20 cellular contexts compared by ENCODE assay signal in genomic region chr12:122949816-122950215, GRCh38. TPM values are rescaled to one million over a fixed set of nuclear protein-coding genes. Genes with fewer than 3 reads are reported as not detected.
DNase-seq lines count a peak whose midpoint lies in the region; ATAC-seq and TF ChIP-seq lines count a peak whose summit lies in the region.
"Had no signal": no experiment of that assay in that cellular context is flagged by ENCODE, and none has a peak within 500 bp of the region (broad histone marks: within the 10 kb centered on the region; RNA-seq: fewer than 3 reads in every experiment).

No MANE protein-coding gene starts in this region.

- H4K20me1 ChIP-seq in IMR-90 (ENCODE audit: insufficient read depth, low read length) = peaks cover 6% of the 10 kb centered on the region

- no peak for TF ChIP-seq RAD21 in IMR-90 (IDR thresholded peaks at IDR 0.05; ENCODE audit: low read length)

- H3K36me3 Mint-ChIP-seq in Calu3 (ENCODE audit: insufficient read depth, unreplicated experiment) (peaks cover 29% of the 10 kb centered on the region), T-cell (peaks cover 4% of the 10 kb centered on the region)
- no peaks in the 10 kb centered on the region for H3K36me3 Mint-ChIP-seq in stimulated activated effector memory CD8-positive, alpha-beta T cell treated with anti-CD3 and anti-CD28 coated beads, Interleukin-12 subunit alpha, Interleukin-12 subunit beta, amount 100 ng/mL, for 72 hours

- no peak overlapping the region for H4K5ac ChIP-seq in IMR-90 (ENCODE audit: low read depth, low read length)

- H3K4me3 ChIP-seq in IMR-90 (ENCODE audit: insufficient read depth, low read depth, low read length) = no peak overlapping the region

- peak overlapping the region; percentile 73 for H2AK9ac ChIP-seq in IMR-90 (replicated peaks; ENCODE audit: low read depth, low read length, poor library complexity)

- no peak overlapping the region for H2BK5ac ChIP-seq in IMR-90 (ENCODE audit: low read depth, low read length, poor library complexity, severe bottlenecking)

- H3K4me2 ChIP-seq in IMR-90 (ENCODE audit: low read depth, low read length) = no peak overlapping the region

- H3K4me1 ChIP-seq in IMR-90 (ENCODE audit: control insufficient read depth, insufficient read depth, low read length) = peaks cover 16% of the 10 kb centered on the region

- H3K27ac Mint-ChIP-seq in Calu3 (ENCODE audit: unreplicated experiment) (peak overlapping the region; percentile 39), T-cell (no peak overlapping the region)
- H3K27ac Mint-ChIP-seq in stimulated activated effector memory CD8-positive, alpha-beta T cell treated with anti-CD3 and anti-CD28 coated beads, Interleukin-12 subunit alpha, Interleukin-12 subunit beta, amount 100 ng/mL, for 72 hours = peak overlapping the region; percentile 68
- H3K27ac Mint-ChIP-seq: CD4-positive, alpha-beta T cell had no signal

- in situ Hi-C loops in IMR-90 (cut with MboI; ENCODE audit: low sequenced_read_pairs) = loop anchor here (5.0 to 25.0 kb wide), 2 partner anchors 78 to 313 kb away; no protein-coding TSS in a partner anchor

- no peak overlapping the region for H4K8ac ChIP-seq in IMR-90 (ENCODE audit: low read depth in 2 of 2, low read length in 2 of 2)

- no peak overlapping the region for H3K18ac ChIP-seq in IMR-90 (ENCODE audit: low read depth, low read length)

- POLR2A ChIA-PET in IMR-90 (lab: Charles Lee; ENCODE audit: unreplicated experiment) (no interaction called here), T-cell (lab: Charles Lee) (no interaction called here)

- TF ChIP-seq CTCF in Calu3 (IDR thresholded peaks at IDR 0.05; ENCODE audit: unreplicated experiment) (no peak), IMR-90 (conservative IDR thresholded peaks at IDR 0.05; ENCODE audit: low read depth, low read length) (no peak)

- no peak overlapping the region for H2BK15ac ChIP-seq in IMR-90 (ENCODE audit: low read depth, low read length)

- no peak overlapping the region for H2BK20ac ChIP-seq in IMR-90 (ENCODE audit: low read depth, low read length)

- H3K4me1 Mint-ChIP-seq in Calu3 (ENCODE audit: low read depth, unreplicated experiment) (peaks cover 57% of the 10 kb centered on the region), T-cell (peaks cover 11 to 25% (median 20%) of the 10 kb centered on the region in 3 donors)
- H3K4me1 Mint-ChIP-seq in stimulated activated effector memory CD8-positive, alpha-beta T cell treated with anti-CD3 and anti-CD28 coated beads, Interleukin-12 subunit alpha, Interleukin-12 subunit beta, amount 100 ng/mL, for 72 hours = peaks cover 32% of the 10 kb centered on the region

- 94% methylated on average over 6 of the region's 13 CpGs; no CpG with 5 or more reads in 1 of the 2 experiments for WGBS in IMR-90 (ENCODE audit: extremely low coverage in 2 of 2, insufficient read length in 1 of 2), 2 experiments

- H3K27me3 Mint-ChIP-seq in Calu3 (ENCODE audit: unreplicated experiment) (no peaks in the 10 kb centered on the region), T-cell (no peaks in the 10 kb centered on the region)
- H3K27me3 Mint-ChIP-seq: CD4-positive, alpha-beta T cell had no signal

- H3K23ac ChIP-seq in IMR-90 (ENCODE audit: low read depth, low read length) = no peak overlapping the region

- H3K9me3 Mint-ChIP-seq in Calu3 (ENCODE audit: low read depth, unreplicated experiment) (no peaks in the 10 kb centered on the region), T-cell (no peaks in the 10 kb centered on the region)
- H3K9me3 Mint-ChIP-seq in stimulated activated effector memory CD8-positive, alpha-beta T cell treated with anti-CD3 and anti-CD28 coated beads, Interleukin-12 subunit alpha, Interleukin-12 subunit beta, amount 100 ng/mL, for 72 hours = no peaks in the 10 kb centered on the region
- H3K9me3 Mint-ChIP-seq: CD4-positive, alpha-beta T cell had no signal

- H3K9me1 ChIP-seq in IMR-90 (ENCODE audit: insufficient read depth, low read length) = peaks cover 22% of the 10 kb centered on the region

- no peak overlapping the region for H2AFZ ChIP-seq in IMR-90 (replicated peaks; ENCODE audit: low read length, poor library complexity)

- CTCF ChIA-PET in Calu3 (lab: Charles Lee) = interaction anchor here (0.6 to 2.0 kb wide), 3 partner anchors 60 to 367 kb away, joined by 3 to 12 read pairs (median 3); no protein-coding TSS in a partner anchor
- CTCF ChIA-PET in IMR-90 (lab: Yijun Ruan, JAX) = no interaction called here
- CTCF ChIA-PET in T-cell (lab: Charles Lee) = interaction anchor here (0.6 to 2.1 kb wide), 6 partner anchors 61 to 434 kb away, joined by 3 to 8 read pairs (median 3); no protein-coding TSS in a partner anchor

- H3K79me1 ChIP-seq in IMR-90 (ENCODE audit: low read depth in 1 of 2, low read length in 2 of 2) = peaks cover 0 to 24% of the 10 kb centered on the region in 2 experiments; a peak in 2 of 4 replicates

- H2BK120ac ChIP-seq in IMR-90 (ENCODE audit: low read depth, low read length) = peak overlapping the region; percentile 16; the same call in 1 of the 2 replicates

- H3K36me3 ChIP-seq in IMR-90 (ENCODE audit: control insufficient read depth, insufficient read depth, low read length) = no peaks in the 10 kb centered on the region

- BruUV-seq in Calu3 (replicated peaks; lab: Mats Ljungman, UMichigan) (no TSS peak), IMR-90 (replicated peaks; lab: Mats Ljungman, UMichigan) (no TSS peak)

- H3K27me3 ChIP-seq in IMR-90 (ENCODE audit: control insufficient read depth, insufficient read depth, low read length) = no peaks in the 10 kb centered on the region

- H4K91ac ChIP-seq in IMR-90 (ENCODE audit: insufficient read depth, low read depth, low read length) = no peak overlapping the region; the same call in 1 of the 2 replicates

- H3K9me3 ChIP-seq in IMR-90 (ENCODE audit: control insufficient read depth, insufficient read depth, low read length) = no peaks in the 10 kb centered on the region
- H3K9me3 ChIP-seq: Caco-2 had no signal

- no peak for ATAC-seq in IMR-90 (ENCODE audit: low read depth)
- no peak for ATAC-seq in stimulated activated effector memory CD8-positive, alpha-beta T cell treated with anti-CD3 and anti-CD28 coated beads, Interleukin-12 subunit alpha, Interleukin-12 subunit beta, amount 100 ng/mL, for 72 hours
- ATAC-seq in T-cell (replicated peaks in 1 of 4) = no peak
- ATAC-seq in GM19328 (IDR thresholded peaks at IDR 0.05; ENCODE audit: unreplicated experiment) = no peak
- ATAC-seq: HepG2 had no signal

- H3K14ac ChIP-seq in IMR-90 (replicated peaks; ENCODE audit: low read depth, low read length) = no peak overlapping the region

- H3K4me3 Mint-ChIP-seq in Calu3 (ENCODE audit: low read depth, unreplicated experiment) = no peak overlapping the region
- H3K4me3 Mint-ChIP-seq in stimulated activated effector memory CD8-positive, alpha-beta T cell treated with anti-CD3 and anti-CD28 coated beads, Interleukin-12 subunit alpha, Interleukin-12 subunit beta, amount 100 ng/mL, for 72 hours = no peak overlapping the region
- no peak overlapping the region for H3K4me3 Mint-ChIP-seq in T-cell
- H3K4me3 Mint-ChIP-seq: CD4-positive, alpha-beta T cell had no signal

- H3K27ac ChIP-seq in IMR-90 (ENCODE audit: insufficient read depth, low read length) (no peak overlapping the region), cingulate gyrus (ENCODE audit: low read depth, low read length) (peak overlapping the region; percentile 47)
- H3K27ac ChIP-seq: HL-60 had no signal

- H3K4ac ChIP-seq in IMR-90 (ENCODE audit: low read depth, low read length) = no peak overlapping the region

- H3K56ac ChIP-seq in IMR-90 (ENCODE audit: extremely low read depth, insufficient read depth, low read length) = no peak overlapping the region

- DNase-seq in Calu3 (no peak), IMR-90 (no peak), T-cell (no peak), putamen (ENCODE audit: low spot score) (no peak)
- no peak for DNase-seq in stimulated activated effector memory CD8-positive, alpha-beta T cell treated with anti-CD3 and anti-CD28 coated beads, Interleukin-12 subunit alpha, Interleukin-12 subunit beta, amount 100 ng/mL, for 72 hours (ENCODE audit: low spot score in 2 of 2)
- DNase-seq: Caco-2; CD4-positive, alpha-beta T cell; DMS153; GDM1; KBM-7; MM.1S; NCI-H1048; NCI-H1417 treated with DMSO at 0.1 percent for 48 hours; NCI-H187; Right ventricle myocardium superior; SW 1271 had no signal

- H2AK5ac ChIP-seq in IMR-90 (ENCODE audit: low read depth, low read length) = no peak overlapping the region

- dilution Hi-C loops in IMR-90 (cut with HindIII; ENCODE audit: low sequenced_read_pairs, unreplicated experiment) = no loop called here

- intact Hi-C loops in Calu3 (cut with micrococcal nuclease; ENCODE audit: unreplicated experiment) (loop anchor here (2.0 to 5.0 kb wide), 3 partner anchors 78 to 313 kb away; no protein-coding TSS in a partner anchor), IMR-90 (cut with micrococcal nuclease) (no loop called here)

- TF ChIP-seq POLR2A in IMR-90 (IDR thresholded peaks at IDR 0.05; ENCODE audit: low read depth, low read length) = no peak

- no peak overlapping the region for H3K9ac ChIP-seq in IMR-90 (ENCODE audit: low read depth, low read length)

RNA-seq across cellular contexts. Expression of gene ABCB9, which starts 16.4 kb away (rescaled TPM):
- 25.6 and 26.5 TPM in 2 replicates for total RNA-seq in Calu3 (2022)
- 5.6 and 7.2 TPM in 2 replicates for total RNA-seq in IMR-90 (2012; rRNA removed)
- 7.8 and 8.3 TPM in 2 replicates for polyA plus RNA-seq in IMR-90 (2012; rRNA removed)
- 6.6 and 7.8 TPM in 2 replicates for polyA plus RNA-seq in IMR-90 (2012; cell fraction: cytosol; rRNA removed)
- 14.2 and 28.2 TPM in 2 replicates for polyA plus RNA-seq in IMR-90 (2012; cell fraction: nucleus; rRNA removed; ENCODE audit: low replicate concordance)
- 1 to 10 TPM; 5.6 to 7.2 (median 6.1) TPM for total RNA-seq in T-cell

RNA-seq across cellular contexts. Expression of gene OGFOD2, which starts 25.2 kb away (rescaled TPM):
- total RNA-seq in Calu3 (2022) = 21.5 and 22.8 TPM in 2 replicates
- total RNA-seq in IMR-90 (2012; rRNA removed) = 4.3 and 4.7 TPM in 2 replicates
- 18.2 and 19.0 TPM in 2 replicates for polyA plus RNA-seq in IMR-90 (2012; rRNA removed)
- 7.7 and 16.7 TPM in 2 replicates for polyA plus RNA-seq in IMR-90 (2012; cell fraction: cytosol; rRNA removed)
- 31.5 and 87.3 TPM in 2 replicates for polyA plus RNA-seq in IMR-90 (2012; cell fraction: nucleus; rRNA removed; ENCODE audit: low replicate concordance)
- total RNA-seq in T-cell = 10 to 100 TPM; 17.4 to 45.3 (median 43.7) TPM

RNA-seq across cellular contexts. Expression of gene ARL6IP4, which starts 30.7 kb away (rescaled TPM):
- total RNA-seq in Calu3 (2022) (171 TPM in 2 replicates), IMR-90 (2012; rRNA removed) (161 and 205 TPM in 2 replicates), T-cell (100 to 1,000 TPM; 134 to 231 (median 204) TPM)
- 254 and 258 TPM in 2 replicates for polyA plus RNA-seq in IMR-90 (2012; rRNA removed)
- 195 and 234 TPM in 2 replicates for polyA plus RNA-seq in IMR-90 (2012; cell fraction: cytosol; rRNA removed)
- 276 and 281 TPM in 2 replicates for polyA plus RNA-seq in IMR-90 (2012; cell fraction: nucleus; rRNA removed; ENCODE audit: low replicate concordance)

RNA-seq across cellular contexts. Expression of gene VPS37B, which starts 53.9 kb away (rescaled TPM):
- total RNA-seq in Calu3 (2022) = 104 and 118 TPM in 2 replicates
- 8.6 and 13.9 TPM in 2 replicates for total RNA-seq in IMR-90 (2012; rRNA removed)
- polyA plus RNA-seq in IMR-90 (2012; rRNA removed) = 25.7 and 29.9 TPM in 2 replicates
- 30.2 and 32.2 TPM in 2 replicates for polyA plus RNA-seq in IMR-90 (2012; cell fraction: cytosol; rRNA removed)
- polyA plus RNA-seq in IMR-90 (2012; cell fraction: nucleus; rRNA removed; ENCODE audit: low replicate concordance) = 46.1 and 46.4 TPM in 2 replicates
- 10 to 100 TPM; 25.9 to 85.8 (median 34.6) TPM for total RNA-seq in T-cell

Comparison
In these comparisons a context has a peak if more than half of its experiments do, and no peak if none do; other contexts are left out.
1. H3K27ac Mint-ChIP-seq: peak in Calu3 (single experiment) and stimulated activated effector memory CD8-positive, alpha-beta T cell treated with anti-CD3 and anti-CD28 coated beads, Interleukin-12 subunit alpha, Interleukin-12 subunit beta, amount 100 ng/mL, for 72 hours (single experiment); none in T-cell (0 of 2).